ENCODE assay signal across 15 cellular contexts in genomic region chr10:8416755-8417154, GRCh38.
A peak's percentile ranks its signal among the peaks of the same experiment; 100 is the strongest.
DNase-seq lines count a peak whose midpoint lies in the region; ATAC-seq and TF ChIP-seq lines count a peak whose summit lies in the region.
"Had no signal": no experiment of that assay in that cellular context is flagged by ENCODE, and none has a peak within 500 bp of the region (broad histone marks: within the 10 kb centered on the region; RNA-seq: fewer than 3 reads in every experiment).

No MANE protein-coding gene starts in this region.

- POLR2A ChIA-PET in activated CD4-positive, alpha-beta memory T cell treated with anti-CD3 and anti-CD28 coated beads, Interleukin-2, amount 10 ng/mL, durations not matched to agents 7 days and 5 days (lab: Charles Lee) = interaction anchor here (0.6 to 2.4 kb wide), 14 partner anchors 10 to 459 kb away, joined by 3 to 27 read pairs (median 3); partner anchors contain the start of gene GATA3

- peaks cover 44% of the 10 kb centered on the region for H3K4me1 Mint-ChIP-seq in activated CD4-positive, alpha-beta memory T cell treated with anti-CD3 and anti-CD28 coated beads, Interleukin-2, amount 10 ng/mL, durations not matched to agents 7 days and 5 days

- CTCF ChIA-PET in activated CD4-positive, alpha-beta memory T cell treated with anti-CD3 and anti-CD28 coated beads, Interleukin-2, amount 10 ng/mL, durations not matched to agents 7 days and 5 days (lab: Charles Lee) = interaction anchor here (1.2 kb wide), 1 partner anchor 52 kb away, joined by 4 read pairs; no protein-coding TSS in a partner anchor

- H3K4me3 ChIP-seq in coronary artery = no peak overlapping the region
- H3K4me3 ChIP-seq: SJSA1, stomach had no signal

- H3K9me3 Mint-ChIP-seq in activated CD4-positive, alpha-beta memory T cell treated with anti-CD3 and anti-CD28 coated beads, Interleukin-2, amount 10 ng/mL, durations not matched to agents 7 days and 5 days = peaks cover 7% of the 10 kb centered on the region

- no peak for TF ChIP-seq CTCF in coronary artery (IDR thresholded peaks at IDR 0.05)

- peak overlapping the region; percentile 13 for H3K4me3 Mint-ChIP-seq in activated CD4-positive, alpha-beta memory T cell treated with anti-CD3 and anti-CD28 coated beads, Interleukin-2, amount 10 ng/mL, durations not matched to agents 7 days and 5 days

- H3K27ac Mint-ChIP-seq in activated CD4-positive, alpha-beta memory T cell treated with anti-CD3 and anti-CD28 coated beads, Interleukin-2, amount 10 ng/mL, durations not matched to agents 7 days and 5 days = peak overlapping the region; percentile 73

- peaks cover 6% of the 10 kb centered on the region for H3K36me3 Mint-ChIP-seq in activated CD4-positive, alpha-beta memory T cell treated with anti-CD3 and anti-CD28 coated beads, Interleukin-2, amount 10 ng/mL, durations not matched to agents 7 days and 5 days (ENCODE audit: low read depth)

- H3K27ac ChIP-seq in coronary artery = no peak overlapping the region
- H3K27ac ChIP-seq: SJSA1, stomach had no signal

- ATAC-seq in activated CD4-positive, CD25-positive, alpha-beta regulatory T cell treated with anti-CD3 and anti-CD28 coated beads, Interleukin-2, amount 50 U/mL, for 24 hours = peak; percentile 30 to 39
- peak; percentile 3 for ATAC-seq in HG02970 (IDR thresholded peaks at IDR 0.05; ENCODE audit: low FRiP score, unreplicated experiment)
- ATAC-seq in HG03159 (IDR thresholded peaks at IDR 0.05; ENCODE audit: unreplicated experiment) = no peak

- H3K27me3 Mint-ChIP-seq in activated CD4-positive, alpha-beta memory T cell treated with anti-CD3 and anti-CD28 coated beads, Interleukin-2, amount 10 ng/mL, durations not matched to agents 7 days and 5 days = no peaks in the 10 kb centered on the region

- no peak for DNase-seq in activated CD4-positive, CD25-positive, alpha-beta regulatory T cell (lab: John Stamatoyannopoulos, UW)
- no peak for DNase-seq in activated CD4-positive, alpha-beta memory T cell treated with anti-CD3 and anti-CD28 coated beads, Interleukin-2, amount 10 ng/mL, durations not matched to agents 7 days and 5 days
- peak; percentile 6 to 12 for DNase-seq in stimulated activated CD8-positive, alpha-beta memory T cell treated with anti-CD3 and anti-CD28 coated beads, Interleukin-15, amount 100 ng/mL, for 4 hours (ENCODE audit: low read depth in 2 of 2)
- DNase-seq in coronary artery (ENCODE audit: low spot score) (no peak), NCI-H2029 treated with DMSO at 0.1 percent for 48 hours (lab: John Stamatoyannopoulos, UW) (no peak)
- DNase-seq: 8988T; activated CD4-positive, CD25-positive, alpha-beta regulatory T cell treated with anti-CD3 and anti-CD28 coated beads, Interleukin-2, amount 50 U/mL, for 72 hours; DND-41; head of caudate nucleus; occipital lobe; stomach had no signal

Comparison
In these comparisons a context has a peak if more than half of its experiments do, and no peak if none do; other contexts are left out.
1. DNase-seq: peak in stimulated activated CD8-positive, alpha-beta memory T cell treated with anti-CD3 and anti-CD28 coated beads, Interleukin-15, amount 100 ng/mL, for 4 hours (2 of 2); none in activated CD4-positive, CD25-positive, alpha-beta regulatory T cell (0 of 4), activated CD4-positive, alpha-beta memory T cell treated with anti-CD3 and anti-CD28 coated beads, Interleukin-2, amount 10 ng/mL, durations not matched to agents 7 days and 5 days (single experiment), coronary artery (single experiment) and NCI-H2029 treated with DMSO at 0.1 percent for 48 hours (single experiment).